In the genomic region with DNA sequence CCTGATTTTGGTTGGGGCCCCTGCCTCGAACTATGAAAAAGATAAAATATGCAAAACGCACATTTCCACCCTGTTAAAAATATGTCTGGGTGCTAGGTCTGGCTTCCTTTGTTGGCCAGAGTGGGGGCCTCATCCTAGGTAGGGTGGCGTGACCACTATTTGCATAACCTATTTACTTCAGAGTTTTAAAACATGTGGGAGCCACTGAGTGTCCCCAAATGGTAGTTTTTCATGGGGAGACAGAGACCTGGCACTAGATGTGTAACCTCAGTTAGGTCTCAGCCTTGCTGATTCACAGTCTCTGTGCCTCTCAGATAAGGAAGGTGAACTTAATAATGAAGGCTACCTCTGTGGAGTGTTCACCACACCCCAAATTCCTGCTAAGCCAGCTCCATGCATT, we compare ENCODE assay signal across 14 cellular contexts.
DNase-seq lines count a peak whose midpoint lies in the region; ATAC-seq and TF ChIP-seq lines count a peak whose summit lies in the region.
"Had no signal": no experiment of that assay in that cellular context is flagged by ENCODE, and none has a peak within 500 bp of the region (broad histone marks: within the 10 kb centered on the region; RNA-seq: fewer than 3 reads in every experiment).

No MANE protein-coding gene starts in this region.

- H3K9me2 ChIP-seq in OCI-LY7 (ENCODE audit: insufficient read depth, low read length): no peaks in the 10 kb centered on the region

- H4K20me1 ChIP-seq in OCI-LY7 (ENCODE audit: insufficient read depth, low read length): no peaks in the 10 kb centered on the region

- TF ChIP-seq CTCF in OCI-LY7 (conservative IDR thresholded peaks at IDR 0.05; ENCODE audit: low read length): no peak

- POLR2A ChIA-PET in OCI-LY7 (lab: Charles Lee): interaction anchor here (1.1 to 1.5 kb wide), 2 partner anchors 9 to 14 kb away, joined by 4 to 5 read pairs; no protein-coding TSS in a partner anchor

- peak; percentile 37 for TF ChIP-seq POLR2A in GM15510 (IDR thresholded peaks at IDR 0.05; ENCODE audit: borderline replicate concordance, extremely low read depth, insufficient read length)

- DNase-seq in OCI-LY7 (ENCODE audit: low spot score): peak; percentile 32
- DNase-seq in NCI-H524 (lab: John Stamatoyannopoulos, UW): no peak
- no peak for DNase-seq in effector CD4-positive, alpha-beta T cell
- no peak for DNase-seq in NOMO-1 treated with dmso at 0.1 percent for 144 hours (lab: John Stamatoyannopoulos, UW; ENCODE audit: unreplicated experiment)
- DNase-seq in GDM1 (lab: John Stamatoyannopoulos, UW): no peak
- DNase-seq: activated CD4-positive, alpha-beta T cell treated with anti-CD3 and anti-CD28 coated beads for 1 hour; activated T-cell treated with anti-CD3 and anti-CD28 coated beads, Interleukin-2, amount 50 U/mL, for 72 hours; amygdala; GOT3; NCI-H1930 had no signal

- intact Hi-C loops in OCI-LY7 (cut with micrococcal nuclease; ENCODE audit: unreplicated experiment): no loop called here

- H3K4me3 ChIP-seq in OCI-LY7 (ENCODE audit: low read depth, low read length, poor library complexity, severe bottlenecking): peak overlapping the region; percentile 1
- H3K4me3 ChIP-seq: SK-N-MC had no signal

- H3K4me1 ChIP-seq in OCI-LY7 (ENCODE audit: insufficient read depth, low read length, poor library complexity, severe bottlenecking): peaks cover 24% of the 10 kb centered on the region

- peaks cover 11% of the 10 kb centered on the region; the same call in 1 of the 2 replicates for H3K9me3 ChIP-seq in OCI-LY7 (ENCODE audit: low read length)

- no peaks in the 10 kb centered on the region for H3K79me2 ChIP-seq in OCI-LY7 (ENCODE audit: insufficient read depth, low read depth, low read length)

- H3K36me3 ChIP-seq in OCI-LY7 (ENCODE audit: insufficient read depth, low read length): no peaks in the 10 kb centered on the region

- CTCF ChIA-PET in OCI-LY7 (lab: Charles Lee; ENCODE audit: unreplicated experiment): interaction anchor here (2.0 kb wide), 1 partner anchor 11 kb away, joined by 6 read pairs; no protein-coding TSS in a partner anchor

- H2AFZ ChIP-seq in OCI-LY7 (ENCODE audit: low read length): peak overlapping the region; percentile 41; the same call in 1 of the 2 replicates

- peak overlapping the region; percentile 9 for H3K27ac ChIP-seq in OCI-LY7 (ENCODE audit: low read depth, low read length, poor library complexity, severe bottlenecking)
- H3K27ac ChIP-seq: SK-N-MC had no signal

- ATAC-seq in GM19397 (IDR thresholded peaks at IDR 0.05; ENCODE audit: unreplicated experiment): peak; percentile 68
- ATAC-seq in HG02870 (IDR thresholded peaks at IDR 0.05; ENCODE audit: unreplicated experiment): peak; percentile 59
- ATAC-seq: activated T-cell treated with anti-CD3 and anti-CD28 coated beads, Interleukin-2, amount 50 U/mL, for 72 hours had no signal

- BruUV-seq in OCI-LY7 (replicated peaks; lab: Mats Ljungman, UMichigan): no TSS peak

- H3K4me2 ChIP-seq in OCI-LY7 (ENCODE audit: low read length): peak overlapping the region; percentile 53
